13 cellular contexts compared by ENCODE assay signal in genomic region chr5:159951387-159951786, GRCh38. TPM values are rescaled to one million over a fixed set of nuclear protein-coding genes. Genes with fewer than 3 reads are reported as not detected.
DNase-seq lines count a peak whose midpoint lies in the region; ATAC-seq and TF ChIP-seq lines count a peak whose summit lies in the region.
"Had no signal": no experiment of that assay in that cellular context is flagged by ENCODE, and none has a peak within 500 bp of the region (broad histone marks: within the 10 kb centered on the region; RNA-seq: fewer than 3 reads in every experiment).

No MANE protein-coding gene starts in this region.

- no peak for ATAC-seq in activated CD8-positive, alpha-beta T cell treated with anti-CD3 and anti-CD28 coated beads for 36 hours
- ATAC-seq in activated CD8-positive, alpha-beta T cell treated with anti-CD3 and anti-CD28 coated beads, Interleukin-2, amount 10 ng/mL, durations not matched to agents 7 days and 5 days: no peak

- DNase-seq in activated CD8-positive, alpha-beta T cell treated with anti-CD3 and anti-CD28 coated beads for 36 hours: no peak
- no peak for DNase-seq in activated CD8-positive, alpha-beta T cell treated with anti-CD3 and anti-CD28 coated beads, Interleukin-2, amount 10 ng/mL, durations not matched to agents 7 days and 5 days
- DNase-seq in OCI-LY7 (ENCODE audit: low spot score) (peak; percentile 36), fibroblast of mammary gland (ENCODE audit: low read depth) (no peak), type B pancreatic cell (ENCODE audit: extremely low spot score, unreplicated experiment) (no peak), vagina (ENCODE audit: extremely low spot score in 2 of 2) (no peak), T-helper 9 cell (no peak)
- DNase-seq in CD4-positive, alpha-beta memory T cell: no peak
- DNase-seq: activated CD4-positive, alpha-beta T cell treated with anti-CD3 and anti-CD28 coated beads for 1 hour; erythroblast had no signal

- H3K79me2 ChIP-seq in OCI-LY7 (ENCODE audit: insufficient read depth, low read depth, low read length): no peaks in the 10 kb centered on the region

- no peak for TF ChIP-seq POLR2A in vagina (IDR thresholded peaks at IDR 0.05)

- H3K4me1 ChIP-seq in OCI-LY7 (ENCODE audit: insufficient read depth, low read length, poor library complexity, severe bottlenecking): no peaks in the 10 kb centered on the region
- H3K4me1 ChIP-seq in vagina: no peaks in the 10 kb centered on the region
- no peaks in the 10 kb centered on the region for H3K4me1 ChIP-seq in CD4-positive, alpha-beta memory T cell (ENCODE audit: insufficient read depth, low read length)

- no peaks in the 10 kb centered on the region for H3K9me3 ChIP-seq in OCI-LY7 (ENCODE audit: low read length)
- H3K9me3 ChIP-seq in vagina: no peaks in the 10 kb centered on the region
- H3K9me3 ChIP-seq in CD4-positive, alpha-beta memory T cell (ENCODE audit: control insufficient read depth in 1 of 2, low read length in 2 of 2): no peaks in the 10 kb centered on the region

- no peaks in the 10 kb centered on the region for H3K4me1 Mint-ChIP-seq in activated CD8-positive, alpha-beta T cell treated with anti-CD3 and anti-CD28 coated beads for 36 hours (ENCODE audit: low read depth)
- no peaks in the 10 kb centered on the region for H3K4me1 Mint-ChIP-seq in activated CD8-positive, alpha-beta T cell treated with anti-CD3 and anti-CD28 coated beads, Interleukin-2, amount 10 ng/mL, durations not matched to agents 7 days and 5 days (ENCODE audit: low read depth)
- no peaks in the 10 kb centered on the region for H3K4me1 Mint-ChIP-seq in type B pancreatic cell (ENCODE audit: unreplicated experiment)
- no peaks in the 10 kb centered on the region for H3K4me1 Mint-ChIP-seq in CD4-positive, alpha-beta memory T cell

- no peaks in the 10 kb centered on the region for H3K9me2 ChIP-seq in OCI-LY7 (ENCODE audit: insufficient read depth, low read length)

- intact Hi-C loops in activated CD8-positive, alpha-beta T cell treated with anti-CD3 and anti-CD28 coated beads for 36 hours (cut with micrococcal nuclease): no loop called here
- intact Hi-C loops in OCI-LY7 (cut with micrococcal nuclease; ENCODE audit: unreplicated experiment): no loop called here
- intact Hi-C loops in vagina (cut with DNase I): no loop called here
- intact Hi-C loops in CD4-positive, alpha-beta memory T cell (cut with micrococcal nuclease): no loop called here

- CTCF ChIA-PET in activated CD8-positive, alpha-beta T cell treated with anti-CD3 and anti-CD28 coated beads for 36 hours (lab: Charles Lee): interaction anchor here (0.7 to 1.5 kb wide), 3 partner anchors 13 to 36 kb away, joined by 4 to 5 read pairs (median 5); no protein-coding TSS in a partner anchor
- CTCF ChIA-PET in activated CD8-positive, alpha-beta T cell treated with anti-CD3 and anti-CD28 coated beads, Interleukin-2, amount 10 ng/mL, durations not matched to agents 7 days and 5 days (lab: Charles Lee): no interaction called here
- CTCF ChIA-PET in OCI-LY7 (lab: Charles Lee; ENCODE audit: unreplicated experiment): interaction anchor here (0.6 kb wide), 1 partner anchor 246 kb away, joined by 4 read pairs; no protein-coding TSS in a partner anchor
- CTCF ChIA-PET in CD4-positive, alpha-beta memory T cell (lab: Charles Lee; ENCODE audit: partially characterized antibody): interaction anchor here (1.1 to 2.1 kb wide), 2 partner anchors 11 to 36 kb away, joined by 3 to 10 read pairs; no protein-coding TSS in a partner anchor

- H3K4me2 ChIP-seq in OCI-LY7 (ENCODE audit: low read length): no peak overlapping the region

- BruUV-seq in OCI-LY7 (replicated peaks; lab: Mats Ljungman, UMichigan): no TSS peak

- H3K4me3 Mint-ChIP-seq in activated CD8-positive, alpha-beta T cell treated with anti-CD3 and anti-CD28 coated beads for 36 hours: no peak overlapping the region
- no peak overlapping the region for H3K4me3 Mint-ChIP-seq in activated CD8-positive, alpha-beta T cell treated with anti-CD3 and anti-CD28 coated beads, Interleukin-2, amount 10 ng/mL, durations not matched to agents 7 days and 5 days
- H3K4me3 Mint-ChIP-seq in type B pancreatic cell: no peak overlapping the region
- H3K4me3 Mint-ChIP-seq in CD4-positive, alpha-beta memory T cell: no peak overlapping the region
- H3K4me3 Mint-ChIP-seq: activated naive CD8-positive, alpha-beta T cell; IgD-negative memory B cell had no signal

- no peak overlapping the region for H3K4me3 ChIP-seq in OCI-LY7 (ENCODE audit: low read depth, low read length, poor library complexity, severe bottlenecking)
- no peak overlapping the region for H3K4me3 ChIP-seq in fibroblast of mammary gland (ENCODE audit: control insufficient read depth, low read depth, low read length)
- no peak overlapping the region for H3K4me3 ChIP-seq in vagina
- no peak overlapping the region for H3K4me3 ChIP-seq in CD4-positive, alpha-beta memory T cell (ENCODE audit: low read length in 2 of 2)

- POLR2A ChIA-PET in activated CD8-positive, alpha-beta T cell treated with anti-CD3 and anti-CD28 coated beads for 36 hours (lab: Charles Lee): no interaction called here
- POLR2A ChIA-PET in activated CD8-positive, alpha-beta T cell treated with anti-CD3 and anti-CD28 coated beads, Interleukin-2, amount 10 ng/mL, durations not matched to agents 7 days and 5 days (lab: Charles Lee): no interaction called here
- POLR2A ChIA-PET in OCI-LY7 (lab: Charles Lee): no interaction called here
- POLR2A ChIA-PET in CD4-positive, alpha-beta memory T cell (lab: Charles Lee; ENCODE audit: partially characterized antibody): no interaction called here

- peaks cover 20% of the 10 kb centered on the region for H3K27me3 Mint-ChIP-seq in activated CD8-positive, alpha-beta T cell treated with anti-CD3 and anti-CD28 coated beads for 36 hours
- peaks cover 16% of the 10 kb centered on the region for H3K27me3 Mint-ChIP-seq in activated CD8-positive, alpha-beta T cell treated with anti-CD3 and anti-CD28 coated beads, Interleukin-2, amount 10 ng/mL, durations not matched to agents 7 days and 5 days (ENCODE audit: low read depth)
- H3K27me3 Mint-ChIP-seq in type B pancreatic cell: peaks cover 26% of the 10 kb centered on the region
- H3K27me3 Mint-ChIP-seq in CD4-positive, alpha-beta memory T cell: peaks cover 5 to 26% of the 10 kb centered on the region in 2 donors

- H3K27ac ChIP-seq in OCI-LY7 (ENCODE audit: low read depth, low read length, poor library complexity, severe bottlenecking) (no peak overlapping the region), vagina (no peak overlapping the region)
- H3K27ac ChIP-seq in CD4-positive, alpha-beta memory T cell (ENCODE audit: low read depth, low read length): no peak overlapping the region

- H2AFZ ChIP-seq in OCI-LY7 (ENCODE audit: low read length): 0 out of 2 replicates have a peak overlapping the region, but pooled peaks have one; percentile 10

- no peak overlapping the region for H3K27ac Mint-ChIP-seq in activated CD8-positive, alpha-beta T cell treated with anti-CD3 and anti-CD28 coated beads for 36 hours
- no peak overlapping the region for H3K27ac Mint-ChIP-seq in activated CD8-positive, alpha-beta T cell treated with anti-CD3 and anti-CD28 coated beads, Interleukin-2, amount 10 ng/mL, durations not matched to agents 7 days and 5 days
- H3K27ac Mint-ChIP-seq in type B pancreatic cell: no peak overlapping the region
- peak overlapping the region in 1 of 7 donors; percentile 9 for H3K27ac Mint-ChIP-seq in CD4-positive, alpha-beta memory T cell
- H3K27ac Mint-ChIP-seq: activated naive CD8-positive, alpha-beta T cell had no signal

- TF ChIP-seq CTCF in activated CD8-positive, alpha-beta T cell treated with anti-CD3 and anti-CD28 coated beads for 36 hours (IDR thresholded peaks at IDR 0.05): peak; percentile 20
- TF ChIP-seq CTCF in OCI-LY7 (conservative IDR thresholded peaks at IDR 0.05; ENCODE audit: low read length): peak; percentile 69
- peak; percentile 21 for TF ChIP-seq CTCF in fibroblast of mammary gland (conservative IDR thresholded peaks at IDR 0.05; ENCODE audit: control insufficient read depth, insufficient read depth, low read depth, low read length)
- peak; percentile 58 for TF ChIP-seq CTCF in type B pancreatic cell (conservative IDR thresholded peaks at IDR 0.05)
- TF ChIP-seq CTCF in vagina (IDR thresholded peaks at IDR 0.05): no peak

- H3K36me3 Mint-ChIP-seq in activated CD8-positive, alpha-beta T cell treated with anti-CD3 and anti-CD28 coated beads for 36 hours (ENCODE audit: low read depth): no peaks in the 10 kb centered on the region
- H3K36me3 Mint-ChIP-seq in activated CD8-positive, alpha-beta T cell treated with anti-CD3 and anti-CD28 coated beads, Interleukin-2, amount 10 ng/mL, durations not matched to agents 7 days and 5 days (ENCODE audit: low read depth): no peaks in the 10 kb centered on the region
- no peaks in the 10 kb centered on the region for H3K36me3 Mint-ChIP-seq in type B pancreatic cell
- H3K36me3 Mint-ChIP-seq in CD4-positive, alpha-beta memory T cell: no peaks in the 10 kb centered on the region
- H3K36me3 Mint-ChIP-seq: activated naive CD8-positive, alpha-beta T cell; IgD-negative memory B cell had no signal

- no peaks in the 10 kb centered on the region for H3K27me3 ChIP-seq in vagina
- no peaks in the 10 kb centered on the region for H3K27me3 ChIP-seq in CD4-positive, alpha-beta memory T cell (ENCODE audit: insufficient read depth, low read length)

- no peaks in the 10 kb centered on the region for H3K9me3 Mint-ChIP-seq in activated CD8-positive, alpha-beta T cell treated with anti-CD3 and anti-CD28 coated beads for 36 hours
- H3K9me3 Mint-ChIP-seq in activated CD8-positive, alpha-beta T cell treated with anti-CD3 and anti-CD28 coated beads, Interleukin-2, amount 10 ng/mL, durations not matched to agents 7 days and 5 days (ENCODE audit: insufficient read depth): no peaks in the 10 kb centered on the region
- no peaks in the 10 kb centered on the region for H3K9me3 Mint-ChIP-seq in type B pancreatic cell
- no peaks in the 10 kb centered on the region for H3K9me3 Mint-ChIP-seq in CD4-positive, alpha-beta memory T cell
- H3K9me3 Mint-ChIP-seq: IgD-negative memory B cell had no signal

- no peaks in the 10 kb centered on the region for H4K20me1 ChIP-seq in OCI-LY7 (ENCODE audit: insufficient read depth, low read length)

- H3K36me3 ChIP-seq in OCI-LY7 (ENCODE audit: insufficient read depth, low read length): no peaks in the 10 kb centered on the region
- no peaks in the 10 kb centered on the region for H3K36me3 ChIP-seq in vagina
- H3K36me3 ChIP-seq in CD4-positive, alpha-beta memory T cell (ENCODE audit: insufficient read depth, low read length): no peaks in the 10 kb centered on the region

RNA-seq across cellular contexts. Expression of gene ADRA1B, which starts 35.1 kb away (rescaled TPM):
- total RNA-seq in activated CD8-positive, alpha-beta T cell treated with anti-CD3 and anti-CD28 coated beads for 36 hours: not detected
- total RNA-seq in activated CD8-positive, alpha-beta T cell treated with anti-CD3 and anti-CD28 coated beads, Interleukin-2, amount 10 ng/mL, durations not matched to agents 7 days and 5 days: not detected
- total RNA-seq in OCI-LY7 (2014; rRNA removed; shearing (Covaris generic)): not detected in 2 replicates
- total RNA-seq in OCI-LY7 (2022) (not detected in 2 replicates), type B pancreatic cell (ENCODE audit: low replicate concordance) (2.9 and 9.9 TPM in 2 replicates), vagina (0.74 TPM)
- not detected for total RNA-seq in CD4-positive, alpha-beta memory T cell
- not detected for polyA plus RNA-seq in CD4-positive, alpha-beta memory T cell
- total RNA-seq: mononuclear cell had no signal
- polyA plus RNA-seq: IgD-negative memory B cell had no signal

RNA-seq across cellular contexts. Expression of gene TTC1, which starts 57.6 kb away (rescaled TPM):
- total RNA-seq in activated CD8-positive, alpha-beta T cell treated with anti-CD3 and anti-CD28 coated beads for 36 hours: 10 to 100 TPM; 50.2 to 57.5 TPM
- 10 to 100 TPM; 50.1 to 51.6 TPM for total RNA-seq in activated CD8-positive, alpha-beta T cell treated with anti-CD3 and anti-CD28 coated beads, Interleukin-2, amount 10 ng/mL, durations not matched to agents 7 days and 5 days
- 32.6 and 47.2 TPM in 2 replicates for total RNA-seq in OCI-LY7 (2014; rRNA removed; shearing (Covaris generic))
- total RNA-seq in OCI-LY7 (2022): 35.1 TPM in 2 replicates
- total RNA-seq in type B pancreatic cell (ENCODE audit: low replicate concordance): 34.6 and 43.1 TPM in 2 replicates
- 29.7 TPM for total RNA-seq in vagina
- 10 to 100 TPM; 47.5 to 47.9 TPM for total RNA-seq in CD4-positive, alpha-beta memory T cell
- 100 to 1,000 TPM in 1 of 2 donors, 10 to 100 TPM in 1; 95.4 to 147 TPM for polyA plus RNA-seq in CD4-positive, alpha-beta memory T cell

Comparison
In these comparisons a context has a peak if more than half of its experiments do, and no peak if none do; other contexts are left out.
1. CTCF ChIP-seq: peak in activated CD8-positive, alpha-beta T cell treated with anti-CD3 and anti-CD28 coated beads for 36 hours (single experiment), OCI-LY7 (single experiment), fibroblast of mammary gland (single experiment) and type B pancreatic cell (single experiment); none in vagina (0 of 3).